20 cellular contexts compared by ENCODE assay signal in genomic region chr5:11467588-11467987, GRCh38.
A peak's percentile ranks its signal among the peaks of the same experiment; 100 is the strongest.
DNase-seq lines count a peak whose midpoint lies in the region; ATAC-seq, FAIRE-seq and TF ChIP-seq lines count a peak whose summit lies in the region.
"Had no signal": no experiment of that assay in that cellular context is flagged by ENCODE, and none has a peak within 500 bp of the region (broad histone marks: within the 10 kb centered on the region; RNA-seq: fewer than 3 reads in every experiment).

No MANE protein-coding gene starts in this region.

- no peaks in the 10 kb centered on the region for H3K27me3 ChIP-seq in astrocyte (ENCODE audit: insufficient read depth, low read length)
- H3K27me3 ChIP-seq: BE2C had no signal

- H2AFZ ChIP-seq in astrocyte (ENCODE audit: low read depth, low read length) = no peak overlapping the region
- H2AFZ ChIP-seq: GM23248 had no signal

- H3K4me3 ChIP-seq in astrocyte (ENCODE audit: insufficient read depth, low read depth, low read length) (no peak overlapping the region), fibroblast of mammary gland (ENCODE audit: control insufficient read depth, low read depth, low read length) (no peak overlapping the region)
- H3K4me3 ChIP-seq: GM12878, GM23248, HAP-1 had no signal

- no peaks in the 10 kb centered on the region for H4K20me1 ChIP-seq in astrocyte (ENCODE audit: insufficient read depth, low read length)

- no peak overlapping the region for H3K9ac ChIP-seq in astrocyte (ENCODE audit: low read length)
- H3K9ac ChIP-seq: GM23248 had no signal

- FAIRE-seq in astrocyte (lab: Jason Lieb, UNC) = no peak
- FAIRE-seq: GM12878, GM19239 had no signal

- H3K4me1 ChIP-seq in astrocyte (ENCODE audit: insufficient read depth, low read length) = peaks cover 20% of the 10 kb centered on the region
- H3K4me1 ChIP-seq: BE2C, HAP-1 had no signal

- TF ChIP-seq CTCF in astrocyte (IDR thresholded peaks at IDR 0.05; ENCODE audit: insufficient read depth, low read depth, low read length) = no peak
- no peak for TF ChIP-seq CTCF in fibroblast of mammary gland (conservative IDR thresholded peaks at IDR 0.05; ENCODE audit: control insufficient read depth, insufficient read depth, low read depth, low read length)
- TF ChIP-seq CTCF in omental fat pad (IDR thresholded peaks at IDR 0.05) = no peak

- ATAC-seq in omental fat pad (ENCODE audit: low FRiP score) (peak; percentile 71), HG03571 (IDR thresholded peaks at IDR 0.05; ENCODE audit: unreplicated experiment) (no peak), HG02870 (IDR thresholded peaks at IDR 0.05; ENCODE audit: unreplicated experiment) (no peak)
- ATAC-seq: GM12878 had no signal

- H3K4me1 Mint-ChIP-seq in astrocyte (ENCODE audit: low read depth, unreplicated experiment) = peaks cover 4% of the 10 kb centered on the region
- H3K4me1 Mint-ChIP-seq: CD4-positive, CD25-positive, alpha-beta regulatory T cell; CD8-positive, alpha-beta memory T cell; IgD-negative memory B cell had no signal

- H3K79me2 ChIP-seq in astrocyte (ENCODE audit: insufficient read depth, low read length) = no peaks in the 10 kb centered on the region

- no peaks in the 10 kb centered on the region for H3K27me3 Mint-ChIP-seq in astrocyte (ENCODE audit: low read depth, unreplicated experiment)
- H3K27me3 Mint-ChIP-seq: CD4-positive, CD25-positive, alpha-beta regulatory T cell; CD8-positive, alpha-beta memory T cell; IgD-negative memory B cell had no signal

- peak overlapping the region; percentile 56 for H3K4me2 ChIP-seq in astrocyte (ENCODE audit: low read length)

- peak; percentile 68 for DNase-seq in astrocyte (ENCODE audit: low read depth)
- DNase-seq in fibroblast of mammary gland (ENCODE audit: low read depth) = peak; percentile 30
- no peak for DNase-seq in omental fat pad (ENCODE audit: low spot score)
- no peak for DNase-seq in NCI-H748 treated with DMSO at 0.1 percent for 48 hours (lab: John Stamatoyannopoulos, UW)
- DNase-seq: BE2C; C1 segment of cervical spinal cord; CD4-positive, CD25-positive, alpha-beta regulatory T cell; CD8-positive, alpha-beta memory T cell; COR-L47; DMS 273 treated with DMSO at 0.1 percent for 48 hours; DMS53; DND-41; EL; GM23248 had no signal

- no peak overlapping the region for H3K4me3 Mint-ChIP-seq in astrocyte (ENCODE audit: unreplicated experiment)
- H3K4me3 Mint-ChIP-seq: CD4-positive, CD25-positive, alpha-beta regulatory T cell; CD8-positive, alpha-beta memory T cell; IgD-negative memory B cell had no signal

- H3K27ac ChIP-seq in astrocyte (ENCODE audit: low read depth, low read length) = no peak overlapping the region
- H3K27ac ChIP-seq: GM23248 had no signal

- H3K36me3 ChIP-seq in astrocyte (ENCODE audit: insufficient read depth, low read length) = no peaks in the 10 kb centered on the region
- H3K36me3 ChIP-seq: BE2C, HAP-1 had no signal

- no peaks in the 10 kb centered on the region for H3K9me3 ChIP-seq in astrocyte (ENCODE audit: insufficient read depth, low read depth, low read length)
- H3K9me3 ChIP-seq: BE2C, HAP-1 had no signal

- no peaks in the 10 kb centered on the region for H3K9me3 Mint-ChIP-seq in astrocyte (ENCODE audit: unreplicated experiment)

- H3K27ac Mint-ChIP-seq in astrocyte (ENCODE audit: unreplicated experiment) = no peak overlapping the region
- H3K27ac Mint-ChIP-seq: CD4-positive, CD25-positive, alpha-beta regulatory T cell; CD8-positive, alpha-beta memory T cell; IgD-negative memory B cell had no signal

- H3K36me3 Mint-ChIP-seq in astrocyte (ENCODE audit: low read depth, unreplicated experiment) = no peaks in the 10 kb centered on the region
- H3K36me3 Mint-ChIP-seq: CD4-positive, CD25-positive, alpha-beta regulatory T cell; CD8-positive, alpha-beta memory T cell; IgD-negative memory B cell had no signal

Comparison
In these comparisons a context has a peak if more than half of its experiments do, and no peak if none do; other contexts are left out.
1. DNase-seq: peak in astrocyte (single experiment) and fibroblast of mammary gland (single experiment); none in omental fat pad (single experiment) and NCI-H748 treated with DMSO at 0.1 percent for 48 hours (single experiment).